ENCODE assay signal across 19 cellular contexts in genomic region chr1:226975909-226976670, GRCh38. TPM values are rescaled to one million over a fixed set of nuclear protein-coding genes. Genes with fewer than 3 reads are reported as not detected.
A peak's percentile ranks its signal among the peaks of the same experiment; 100 is the strongest.
DNase-seq lines count a peak whose midpoint lies in the region; ATAC-seq and TF ChIP-seq lines count a peak whose summit lies in the region.
"Had no signal": no experiment of that assay in that cellular context is flagged by ENCODE, and none has a peak within 500 bp of the region (broad histone marks: within the 10 kb centered on the region; RNA-seq: fewer than 3 reads in every experiment).

No MANE protein-coding gene starts in this region.

- DNase-seq in heart left ventricle (no peak), left ventricle myocardium superior (no peak), ecto neural progenitor cell (ENCODE audit: low spot score) (peak; percentile 45), mesenteric fat pad (ENCODE audit: low spot score) (peak; percentile 83), iPS-NIHi7 (ENCODE audit: extremely low spot score) (no peak), ascending aorta (ENCODE audit: low spot score in 2 of 2) (no peak), OCI-M1 (lab: John Stamatoyannopoulos, UW) (no peak)
- DNase-seq: ACHN; activated CD4-positive, CD25-positive, alpha-beta regulatory T cell; activated naive CD8-positive, alpha-beta T cell treated with anti-CD3 and anti-CD28 coated beads, Interleukin-2, amount 10 ng/mL, durations not matched to agents 7 days and 5 days; GDM1; GM23248; naive B cell; NCI-H446 treated with DMSO at 0.1 percent for 48 hours; NK-92 treated with Interleukin-12 subunit alpha and Interleukin-12 subunit beta, amount 100 ng/mL, for 24 hours; SK-N-SH had no signal

- H3K4me1 ChIP-seq in heart left ventricle (peaks cover 0 to 74% (median 54%) of the 10 kb centered on the region in 12 donors), ascending aorta (peaks cover 0 to 27% of the 10 kb centered on the region in 2 donors)

- intact Hi-C loops in heart left ventricle (cut with DNase I) (loop anchor here in 2 of 10 donors (2.0 to 10.0 kb wide), 2 partner anchors 35 to 61 kb away; partner anchors contain the start of gene COQ8A (in 1 of the 2)), left ventricle myocardium superior (cut with micrococcal nuclease) (no loop called here), ascending aorta (cut with DNase I) (no loop called here)

- H3K27ac ChIP-seq in heart left ventricle (peak overlapping the region in 11 of 12 donors; percentile 13 to 97 (median 94)), temporal lobe (ENCODE audit: low read depth, low read length) (peak overlapping the region; percentile 82), ascending aorta (no peak overlapping the region)
- H3K27ac ChIP-seq: GM23248 had no signal

- no peak overlapping the region for H3K4me3 ChIP-seq in heart left ventricle
- no peak overlapping the region for H3K4me3 ChIP-seq in ascending aorta
- H3K4me3 ChIP-seq: GM23248, lung, testis had no signal

- TF ChIP-seq CTCF in heart left ventricle (IDR thresholded peaks at IDR 0.05) = no peak
- no peak for TF ChIP-seq CTCF in ascending aorta (IDR thresholded peaks at IDR 0.05)

- WGBS in heart left ventricle, 4 donors = 93 to 97% (median 96%) methylated on average over 33 to 42 of the region's 45 CpGs

- H3K9me3 ChIP-seq in heart left ventricle (peaks cover 0 to 14% (median 0%) of the 10 kb centered on the region in 12 donors), ascending aorta (no peaks in the 10 kb centered on the region)
- H3K9me3 ChIP-seq: SK-N-SH, testis had no signal

- H3K27me3 ChIP-seq in heart left ventricle = no peaks in the 10 kb centered on the region
- H3K27me3 ChIP-seq in ascending aorta = no peaks in the 10 kb centered on the region
- H3K27me3 ChIP-seq: testis had no signal

- H3K36me3 ChIP-seq in heart left ventricle = peaks cover 0 to 14% (median 6%) of the 10 kb centered on the region in 9 donors
- H3K36me3 ChIP-seq in ascending aorta = peaks cover 0 to 13% of the 10 kb centered on the region in 2 donors

- no peak for ATAC-seq in heart left ventricle
- no peak for ATAC-seq in left ventricle myocardium superior

- TF ChIP-seq POLR2A in heart left ventricle (IDR thresholded peaks at IDR 0.05) = no peak

RNA-seq across cellular contexts. Expression of gene COQ8A, which starts 36.0 kb away (rescaled TPM):
- 100 to 1,000 TPM; 141 to 915 (median 310) TPM for total RNA-seq in heart left ventricle
- 100 to 1,000 TPM; 193 to 243 TPM for polyA plus RNA-seq in heart left ventricle
- 438 TPM for total RNA-seq in left ventricle myocardium superior
- 62.0 TPM for total RNA-seq in mesenteric fat pad
- 16.7 TPM for total RNA-seq in temporal lobe
- total RNA-seq in ascending aorta = 42.4 TPM

Comparison
In these comparisons a context has a peak if more than half of its experiments do, and no peak if none do; other contexts are left out.
1. DNase-seq: peak in ecto neural progenitor cell (single experiment) and mesenteric fat pad (single experiment); none in heart left ventricle (0 of 5), left ventricle myocardium superior (single experiment), iPS-NIHi7 (single experiment), ascending aorta (0 of 2) and OCI-M1 (single experiment).
2. H3K27ac ChIP-seq: peak in heart left ventricle (11 of 12) and temporal lobe (single experiment); none in ascending aorta (0 of 2).